8 cellular contexts compared by ENCODE assay signal in genomic region chr1:16441312-16441641, GRCh38. TPM values are rescaled to one million over a fixed set of nuclear protein-coding genes. Genes with fewer than 3 reads are reported as not detected.
DNase-seq lines count a peak whose midpoint lies in the region; ATAC-seq, FAIRE-seq and TF ChIP-seq lines count a peak whose summit lies in the region.

No MANE protein-coding gene starts in this region.

- H3K9ac ChIP-seq in KMS-11 = peak overlapping the region; percentile 76

- peaks cover 49% of the 10 kb centered on the region for H3K79me2 ChIP-seq in KMS-11 (ENCODE audit: insufficient read depth, low read depth)

- intact Hi-C loops in CD8-positive, alpha-beta T cell (cut with DNase I, micrococcal nuclease) = loop anchor here (1.0 to 5.0 kb wide), 5 partner anchors 58 to 611 kb away; partner anchors contain the start of genes RNU1-1 (in 1 of the 2), SDHB (in 1 of the 2) and ZBTB17 (in 1 of the 2)

- H3K4me1 Mint-ChIP-seq in CD8-positive, alpha-beta T cell (ENCODE audit: low read depth) = peaks cover 38% of the 10 kb centered on the region
- H3K4me1 Mint-ChIP-seq in memory B cell = peaks cover 12% of the 10 kb centered on the region

- H2AFZ ChIP-seq in KMS-11 (ENCODE audit: low read depth) = peak overlapping the region; percentile 36; the same call in 1 of the 2 replicates

- no peak for FAIRE-seq in RCC 7860 (lab: Jason Lieb, UNC)

- peak; percentile 43 for ATAC-seq in CD8-positive, alpha-beta T cell
- ATAC-seq in memory B cell (ENCODE audit: low read depth) (peak; percentile 11), GM18498 (IDR thresholded peaks at IDR 0.05; ENCODE audit: unreplicated experiment) (no peak), HG03521 (IDR thresholded peaks at IDR 0.05; ENCODE audit: unreplicated experiment) (no peak)

- peaks cover 39% of the 10 kb centered on the region for H3K36me3 Mint-ChIP-seq in CD8-positive, alpha-beta T cell
- peaks cover 7% of the 10 kb centered on the region for H3K36me3 Mint-ChIP-seq in memory B cell

- peak overlapping the region; percentile 99 for H3K4me2 ChIP-seq in KMS-11

- H4K20me1 ChIP-seq in KMS-11 (ENCODE audit: insufficient read depth) = no peaks in the 10 kb centered on the region

- no peaks in the 10 kb centered on the region for H3K27me3 Mint-ChIP-seq in CD8-positive, alpha-beta T cell (ENCODE audit: low read depth)
- H3K27me3 Mint-ChIP-seq in memory B cell = no peaks in the 10 kb centered on the region

- peaks cover 29% of the 10 kb centered on the region for H3K4me1 ChIP-seq in CD8-positive, alpha-beta T cell (ENCODE audit: insufficient read depth, low read length)
- peaks cover 69% of the 10 kb centered on the region for H3K4me1 ChIP-seq in KMS-11 (ENCODE audit: low read depth, poor library complexity, severe bottlenecking)

- H3K4me3 ChIP-seq in CD8-positive, alpha-beta T cell (ENCODE audit: low read depth, low read length) = peak overlapping the region; percentile 82
- H3K4me3 ChIP-seq in KMS-11 (IDR thresholded peaks at IDR 0.05; ENCODE audit: insufficient read depth, low read depth, low read length) (peak overlapping the region; percentile 80), cardiac fibroblast (replicated peaks in 1 of 2; ENCODE audit: low read depth in 2 of 2, low read length in 2 of 2) (peak overlapping the region; percentile 100)

- no peak for DNase-seq in CD8-positive, alpha-beta T cell
- DNase-seq in cardiac fibroblast (ENCODE audit: low read depth in 2 of 2) = peak; percentile 23 to 37
- no peak for DNase-seq in memory B cell (ENCODE audit: low spot score in 2 of 2)
- no peak for DNase-seq in UCSD-AML1 (lab: John Stamatoyannopoulos, UW; ENCODE audit: unreplicated experiment)
- no peak for DNase-seq in RCC 7860 (ENCODE audit: low spot score)

- no peaks in the 10 kb centered on the region for H3K9me3 ChIP-seq in CD8-positive, alpha-beta T cell (ENCODE audit: low read length)

- H3K36me3 ChIP-seq in CD8-positive, alpha-beta T cell (ENCODE audit: insufficient read depth, low read length) = peaks cover 34% of the 10 kb centered on the region
- no peaks in the 10 kb centered on the region for H3K36me3 ChIP-seq in KMS-11 (ENCODE audit: insufficient read depth)

- H3K27ac ChIP-seq in CD8-positive, alpha-beta T cell (ENCODE audit: low read depth, low read length) = peak overlapping the region; percentile 89
- peak overlapping the region; percentile 81; the same call in 1 of the 2 replicates for H3K27ac ChIP-seq in KMS-11

- no peaks in the 10 kb centered on the region for H3K9me3 Mint-ChIP-seq in CD8-positive, alpha-beta T cell
- H3K9me3 Mint-ChIP-seq in memory B cell = no peaks in the 10 kb centered on the region

- POLR2A ChIA-PET in CD8-positive, alpha-beta T cell (lab: Charles Lee) = interaction anchor here (1.0 to 3.3 kb wide), 7 partner anchors 8 to 89 kb away, joined by 3 to 14 read pairs (median 7); partner anchors contain the start of genes FBXO42, RNU1-1 and SZRD1

- CTCF ChIA-PET in CD8-positive, alpha-beta T cell (lab: Charles Lee) = interaction anchor here (0.7 to 2.7 kb wide), 8 partner anchors 9 to 184 kb away, joined by 3 to 23 read pairs (median 5); no protein-coding TSS in a partner anchor

- peak overlapping the region; percentile 94 for H3K27ac Mint-ChIP-seq in CD8-positive, alpha-beta T cell
- peak overlapping the region; percentile 93 for H3K27ac Mint-ChIP-seq in memory B cell

- H3K27me3 ChIP-seq in CD8-positive, alpha-beta T cell (ENCODE audit: insufficient read depth, low read length) = no peaks in the 10 kb centered on the region
- no peaks in the 10 kb centered on the region for H3K27me3 ChIP-seq in KMS-11 (ENCODE audit: insufficient read depth, low read depth)

- H3K4me3 Mint-ChIP-seq in CD8-positive, alpha-beta T cell = peak overlapping the region; percentile 88
- H3K4me3 Mint-ChIP-seq in memory B cell = peak overlapping the region; percentile 93

- no peak for TF ChIP-seq CTCF in CD8-positive, alpha-beta T cell (IDR thresholded peaks at IDR 0.05)
- no peak for TF ChIP-seq CTCF in KMS-11 (conservative IDR thresholded peaks at IDR 0.05; ENCODE audit: low read depth, low read length)
- no peak for TF ChIP-seq CTCF in cardiac fibroblast (IDR thresholded peaks at IDR 0.05; ENCODE audit: low read depth, low read length)

RNA-seq across cellular contexts. Expression of gene NECAP2, which starts 0.8 kb away (rescaled TPM):
- total RNA-seq in CD8-positive, alpha-beta T cell = 10 to 100 TPM; 52.1 to 53.7 TPM

RNA-seq across cellular contexts. Expression of gene SPATA21, which starts 4.1 kb away (rescaled TPM):
- total RNA-seq in CD8-positive, alpha-beta T cell = not detected

Comparison
In these comparisons a context has a peak if more than half of its experiments do, and no peak if none do; other contexts are left out.
1. ATAC-seq: peak in CD8-positive, alpha-beta T cell (single experiment) and memory B cell (single experiment); none in GM18498 (single experiment) and HG03521 (single experiment).
2. DNase-seq: peak in cardiac fibroblast (2 of 2); none in CD8-positive, alpha-beta T cell (0 of 7), memory B cell (0 of 2), UCSD-AML1 (single experiment) and RCC 7860 (single experiment).
3. Peak in every context shown above with its lines, with median percentiles within 50 percentile points of each other: H3K4me3 ChIP-seq.